In genomic region chr12:7107181-7108041, GRCh38 we compare ENCODE assay signal across 1 cellular context.
TF ChIP-seq lines count a peak whose summit lies in the region.

No MANE protein-coding gene starts in this region.

TF ChIP-seq in HepG2, 621 proteins besides CTCF, POLR2A, EP300 and RAD21:
- no peak for TF ChIP-seq EZH2 (conservative IDR thresholded peaks at IDR 0.05; ENCODE audit: low read depth, low read length)
- no peak for TF ChIP-seq RBAK (CRISPR knock-in tag; IDR thresholded peaks at IDR 0.05)
- no peak for TF ChIP-seq ZNF737 (CRISPR knock-in tag; IDR thresholded peaks at IDR 0.05; ENCODE audit: borderline replicate concordance)
- 0 out of 2 replicates have a peak, but pooled peaks have one; percentile 6 for TF ChIP-seq ZNF670 (CRISPR knock-in tag; IDR thresholded peaks at IDR 0.05; ENCODE audit: borderline replicate concordance)
- TF ChIP-seq DRAP1 (CRISPR knock-in tag; IDR thresholded peaks at IDR 0.05): no peak
- TF ChIP-seq MAFG (CRISPR knock-in tag; IDR thresholded peaks at IDR 0.05): no peak
- no peak for TF ChIP-seq ZSCAN30 (CRISPR knock-in tag; IDR thresholded peaks at IDR 0.05)
- no peak for TF ChIP-seq NFYC (CRISPR knock-in tag; IDR thresholded peaks at IDR 0.05)
- TF ChIP-seq DMAP1 (CRISPR knock-in tag; IDR thresholded peaks at IDR 0.05): no peak
- TF ChIP-seq CBX5 (CRISPR knock-in tag; IDR thresholded peaks at IDR 0.05; ENCODE audit: borderline replicate concordance): no peak
- no peak for TF ChIP-seq ZNF276 (CRISPR knock-in tag; IDR thresholded peaks at IDR 0.05; ENCODE audit: low read depth)
- TF ChIP-seq ATF4 (CRISPR knock-in tag; IDR thresholded peaks at IDR 0.05): peak in 1 of 2 experiments; percentile 56; a peak in 1 of 4 replicates
- TF ChIP-seq ZNF484 (CRISPR knock-in tag; IDR thresholded peaks at IDR 0.05; ENCODE audit: borderline replicate concordance, low read depth): no peak
- TF ChIP-seq ZBTB4 (CRISPR knock-in tag; IDR thresholded peaks at IDR 0.05; ENCODE audit: borderline replicate concordance): no peak
- 0 out of 2 replicates have a peak, but pooled peaks have one; percentile 30 for TF ChIP-seq ZNF775 (CRISPR knock-in tag; IDR thresholded peaks at IDR 0.05; ENCODE audit: borderline replicate concordance)
- no peak for TF ChIP-seq STAG1 (CRISPR knock-in tag; IDR thresholded peaks at IDR 0.05)
- no peak for TF ChIP-seq ZNF75D (CRISPR knock-in tag; IDR thresholded peaks at IDR 0.05; ENCODE audit: borderline replicate concordance)
- no peak for TF ChIP-seq SYNCRIP (IDR thresholded peaks at IDR 0.05; ENCODE audit: insufficient read depth, low read depth, low read length)
- TF ChIP-seq ZNF569 (CRISPR knock-in tag; IDR thresholded peaks at IDR 0.05; ENCODE audit: borderline replicate concordance): no peak
- no peak for TF ChIP-seq ZNF143 (CRISPR knock-in tag; IDR thresholded peaks at IDR 0.05)
- TF ChIP-seq ZBTB37 (CRISPR knock-in tag; IDR thresholded peaks at IDR 0.05): no peak
- TF ChIP-seq IKZF5 (CRISPR knock-in tag; IDR thresholded peaks at IDR 0.05): no peak
- peak; percentile 48; the same call in 1 of the 2 replicates for TF ChIP-seq CEBPG (CRISPR knock-in tag; IDR thresholded peaks at IDR 0.05)
- no peak for TF ChIP-seq ZNF335 (CRISPR knock-in tag; IDR thresholded peaks at IDR 0.05)
- no peak for TF ChIP-seq ZNF547 (CRISPR knock-in tag; IDR thresholded peaks at IDR 0.05)
- TF ChIP-seq SRSF9 (IDR thresholded peaks at IDR 0.05; ENCODE audit: borderline replicate concordance, insufficient read depth, low read depth, low read length, poor library complexity, severe bottlenecking): no peak
- TF ChIP-seq KDM5B (CRISPR knock-in tag; IDR thresholded peaks at IDR 0.05; ENCODE audit: borderline replicate concordance): no peak
- no peak for TF ChIP-seq ZNF784 (CRISPR knock-in tag; IDR thresholded peaks at IDR 0.05; ENCODE audit: borderline replicate concordance)
- no peak for TF ChIP-seq NFE2L1 (CRISPR knock-in tag; IDR thresholded peaks at IDR 0.05; ENCODE audit: borderline replicate concordance)
- TF ChIP-seq XBP1 (CRISPR knock-in tag; IDR thresholded peaks at IDR 0.05): no peak
- no peak for TF ChIP-seq TFDP1 (CRISPR knock-in tag; IDR thresholded peaks at IDR 0.05; ENCODE audit: borderline replicate concordance)
- no peak for TF ChIP-seq ZNF180 (CRISPR knock-in tag; IDR thresholded peaks at IDR 0.05; ENCODE audit: borderline replicate concordance, low read depth)
- peak; percentile 17; the same call in 1 of the 2 replicates for TF ChIP-seq TMF1 (CRISPR knock-in tag; IDR thresholded peaks at IDR 0.05; ENCODE audit: low read depth)
- TF ChIP-seq BRCA1 (CRISPR knock-in tag; IDR thresholded peaks at IDR 0.05): no peak
- no peak for TF ChIP-seq TSC22D2 (CRISPR knock-in tag; IDR thresholded peaks at IDR 0.05; ENCODE audit: borderline replicate concordance)
- no peak for TF ChIP-seq FOSL1 (CRISPR knock-in tag; IDR thresholded peaks at IDR 0.05; ENCODE audit: borderline replicate concordance)
- TF ChIP-seq ZNF224 (CRISPR knock-in tag; IDR thresholded peaks at IDR 0.05): no peak
- TF ChIP-seq ZNF121 (CRISPR knock-in tag; IDR thresholded peaks at IDR 0.05): peak; percentile 90
- no peak for TF ChIP-seq SMARCE1 (IDR thresholded peaks at IDR 0.05; ENCODE audit: borderline replicate concordance)
- TF ChIP-seq SPEN (CRISPR knock-in tag; IDR thresholded peaks at IDR 0.05; ENCODE audit: low read depth): no peak
- no peak for TF ChIP-seq REPIN1 (CRISPR knock-in tag; IDR thresholded peaks at IDR 0.05; ENCODE audit: borderline replicate concordance, low read depth)
- no peak for TF ChIP-seq FOXA3 (CRISPR knock-in tag; IDR thresholded peaks at IDR 0.05)
- no peak for TF ChIP-seq POGK (CRISPR knock-in tag; conservative IDR thresholded peaks at IDR 0.05)
- TF ChIP-seq NCOA1 (CRISPR knock-in tag; IDR thresholded peaks at IDR 0.05): no peak
